10 cellular contexts compared by ENCODE assay signal in the genomic region with DNA sequence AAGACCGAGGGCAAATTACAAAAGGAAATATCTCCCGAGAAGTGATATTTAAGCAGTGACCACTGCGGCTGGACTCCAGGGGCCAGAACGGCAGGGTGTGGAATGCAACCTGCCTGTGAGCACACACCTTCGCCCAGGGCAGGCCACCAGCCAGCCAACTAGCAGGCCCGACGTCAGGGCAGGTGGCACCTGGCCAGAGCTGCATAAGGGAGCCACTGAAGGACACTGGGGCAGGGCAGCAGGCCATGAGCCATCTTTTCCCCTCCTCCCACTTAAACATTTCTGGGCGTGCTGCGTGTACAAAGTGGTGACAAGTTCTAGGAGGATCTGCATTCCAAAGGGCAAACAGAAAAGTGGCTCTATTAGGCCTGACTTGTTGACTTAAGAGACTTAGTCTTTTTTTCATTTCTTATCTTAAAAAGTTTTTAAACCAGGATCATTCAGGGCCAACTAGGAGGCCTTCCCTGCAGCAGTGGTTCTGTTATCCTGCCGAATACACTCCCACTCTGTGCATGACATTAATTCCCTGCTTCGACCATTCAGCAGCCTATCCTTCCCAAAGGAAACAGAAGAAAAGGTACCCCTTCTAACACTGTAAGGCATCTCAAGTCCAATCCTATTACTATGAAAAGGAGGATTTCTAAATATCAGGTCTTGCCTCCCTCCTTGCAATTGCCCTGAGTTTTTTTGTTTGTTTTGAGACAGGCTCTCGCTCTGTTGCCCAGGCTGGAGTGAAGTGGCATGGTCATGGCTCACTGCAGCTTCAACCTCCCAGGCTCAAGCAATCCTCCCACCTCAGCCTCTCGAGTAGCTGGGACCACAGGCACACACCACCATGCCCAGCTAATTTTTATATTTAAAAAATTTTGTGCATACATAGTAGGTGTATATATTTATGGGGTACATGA.
DNase-seq lines count a peak whose midpoint lies in the region; ATAC-seq and TF ChIP-seq lines count a peak whose summit lies in the region.
"Had no signal": no experiment of that assay in that cellular context is flagged by ENCODE, and none has a peak within 500 bp of the region (broad histone marks: within the 10 kb centered on the region; RNA-seq: fewer than 3 reads in every experiment).

No MANE protein-coding gene starts in this region.

- peaks cover 28% of the 10 kb centered on the region for H3K36me3 Mint-ChIP-seq in neural crest cell (ENCODE audit: low read depth)

- POLR2A ChIA-PET in AG04450 (lab: Yijun Ruan, JAX) = no interaction called here
- POLR2A ChIA-PET in PC-3 (lab: Charles Lee; ENCODE audit: unreplicated experiment) = no interaction called here

- no peak overlapping the region for H3K4me3 ChIP-seq in AG04450 (ENCODE audit: low read depth, low read length)
- H3K4me3 ChIP-seq in PC-3 (ENCODE audit: low read length) = no peak overlapping the region; the same call in 1 of the 2 replicates
- no peak overlapping the region for H3K4me3 ChIP-seq in foreskin fibroblast (ENCODE audit: low read depth in 1 of 2, low read length in 2 of 2)

- peaks cover 32% of the 10 kb centered on the region for H3F3A ChIP-seq in PC-3 (ENCODE audit: low read length, unreplicated experiment)

- H3K27me3 ChIP-seq in AG04450 (ENCODE audit: control insufficient read depth, insufficient read depth, low read length) = no peaks in the 10 kb centered on the region
- H3K27me3 ChIP-seq in PC-3 (ENCODE audit: low read length) = no peaks in the 10 kb centered on the region

- CTCF ChIA-PET in AG04450 (lab: Charles Lee) = no interaction called here
- CTCF ChIA-PET in PC-3 (lab: Charles Lee) = interaction anchor here (0.5 kb wide), 1 partner anchor 259 kb away, joined by 9 read pairs; no protein-coding TSS in a partner anchor

- no peaks in the 10 kb centered on the region for H3K27me3 Mint-ChIP-seq in neural crest cell (ENCODE audit: low read depth)
- H3K27me3 Mint-ChIP-seq: B cell had no signal

- no peaks in the 10 kb centered on the region for H3K9me3 Mint-ChIP-seq in neural crest cell

- peaks cover 21% of the 10 kb centered on the region for H4K20me1 ChIP-seq in PC-3 (ENCODE audit: low read length)

- H2AFZ ChIP-seq in PC-3 (ENCODE audit: low read length) = no peak overlapping the region

- no peaks in the 10 kb centered on the region for H3K9me2 ChIP-seq in PC-3 (replicated peaks; ENCODE audit: low read length)

- H3K4me2 ChIP-seq in PC-3 (ENCODE audit: low read length) = peak overlapping the region; percentile 56

- ATAC-seq in PC-3 = peak; percentile 82

- peaks cover 16% of the 10 kb centered on the region for H3K4me1 Mint-ChIP-seq in neural crest cell

- H3K4me1 ChIP-seq in PC-3 (ENCODE audit: insufficient read depth, low read length) = peaks cover 71% of the 10 kb centered on the region

- H3K36me3 ChIP-seq in PC-3 (ENCODE audit: low read depth, low read length) = peaks cover 88% of the 10 kb centered on the region

- peak overlapping the region; percentile 71 for H3K9ac ChIP-seq in PC-3 (ENCODE audit: low read length)

- no peak overlapping the region for H3K4me3 Mint-ChIP-seq in neural crest cell
- H3K4me3 Mint-ChIP-seq: B cell had no signal

- no TSS peak for BruUV-seq in PC-3 (replicated peaks; lab: Mats Ljungman, UMichigan)

- H3K79me2 ChIP-seq in PC-3 (ENCODE audit: low read length) = peaks cover 89% of the 10 kb centered on the region

- TF ChIP-seq CTCF in AG04450 (IDR thresholded peaks at IDR 0.05; ENCODE audit: low read depth, low read length) = no peak
- TF ChIP-seq CTCF in PC-3 (conservative IDR thresholded peaks at IDR 0.05; ENCODE audit: low read depth, low read length) = no peak
- TF ChIP-seq CTCF in foreskin fibroblast (IDR thresholded peaks at IDR 0.05; ENCODE audit: low read depth, low read length) = no peak
- TF ChIP-seq CTCF in neural crest cell (conservative IDR thresholded peaks at IDR 0.05) = no peak

- H3K27ac ChIP-seq in AG04450 (ENCODE audit: low read depth, low read length) (peak overlapping the region; percentile 31), PC-3 (ENCODE audit: low read length) (peak overlapping the region; percentile 97)

- intact Hi-C loops in PC-3 (cut with micrococcal nuclease) = loop anchor here (10.0 kb wide), 1 partner anchor 259 kb away; no protein-coding TSS in a partner anchor

- DNase-seq in AG04450 (ENCODE audit: low read depth, low spot score) (no peak), PC-3 (peak; percentile 92), foreskin fibroblast (peak; percentile 50 to 69), neural crest cell (ENCODE audit: low read depth, low spot score) (no peak), MV-4-11 (lab: John Stamatoyannopoulos, UW) (no peak), NCI-H524 (lab: John Stamatoyannopoulos, UW) (no peak), middle frontal gyrus (ENCODE audit: extremely low spot score, low spot score) (no peak), NCI-H2171 treated with DMSO at 0.1 percent for 48 hours (lab: John Stamatoyannopoulos, UW) (no peak)
- DNase-seq: activated CD8-positive, alpha-beta memory T cell treated with anti-CD3 and anti-CD28 coated beads, Interleukin-2, amount 50 U/mL, for 4 hours had no signal

- peak overlapping the region; percentile 35 for H3K27ac Mint-ChIP-seq in neural crest cell (ENCODE audit: unreplicated experiment)
- H3K27ac Mint-ChIP-seq: B cell had no signal

- H3K9me3 ChIP-seq in AG04450 (ENCODE audit: control insufficient read depth, insufficient read depth, low read length) (no peaks in the 10 kb centered on the region), PC-3 (ENCODE audit: low read length) (no peaks in the 10 kb centered on the region)

Comparison
In these comparisons a context has a peak if more than half of its experiments do, and no peak if none do; other contexts are left out.
1. DNase-seq: peak in PC-3 (single experiment) and foreskin fibroblast (2 of 2); none in AG04450 (single experiment), neural crest cell (single experiment), MV-4-11 (single experiment), NCI-H524 (0 of 2), middle frontal gyrus (single experiment) and NCI-H2171 treated with DMSO at 0.1 percent for 48 hours (single experiment).